In the genomic region with DNA sequence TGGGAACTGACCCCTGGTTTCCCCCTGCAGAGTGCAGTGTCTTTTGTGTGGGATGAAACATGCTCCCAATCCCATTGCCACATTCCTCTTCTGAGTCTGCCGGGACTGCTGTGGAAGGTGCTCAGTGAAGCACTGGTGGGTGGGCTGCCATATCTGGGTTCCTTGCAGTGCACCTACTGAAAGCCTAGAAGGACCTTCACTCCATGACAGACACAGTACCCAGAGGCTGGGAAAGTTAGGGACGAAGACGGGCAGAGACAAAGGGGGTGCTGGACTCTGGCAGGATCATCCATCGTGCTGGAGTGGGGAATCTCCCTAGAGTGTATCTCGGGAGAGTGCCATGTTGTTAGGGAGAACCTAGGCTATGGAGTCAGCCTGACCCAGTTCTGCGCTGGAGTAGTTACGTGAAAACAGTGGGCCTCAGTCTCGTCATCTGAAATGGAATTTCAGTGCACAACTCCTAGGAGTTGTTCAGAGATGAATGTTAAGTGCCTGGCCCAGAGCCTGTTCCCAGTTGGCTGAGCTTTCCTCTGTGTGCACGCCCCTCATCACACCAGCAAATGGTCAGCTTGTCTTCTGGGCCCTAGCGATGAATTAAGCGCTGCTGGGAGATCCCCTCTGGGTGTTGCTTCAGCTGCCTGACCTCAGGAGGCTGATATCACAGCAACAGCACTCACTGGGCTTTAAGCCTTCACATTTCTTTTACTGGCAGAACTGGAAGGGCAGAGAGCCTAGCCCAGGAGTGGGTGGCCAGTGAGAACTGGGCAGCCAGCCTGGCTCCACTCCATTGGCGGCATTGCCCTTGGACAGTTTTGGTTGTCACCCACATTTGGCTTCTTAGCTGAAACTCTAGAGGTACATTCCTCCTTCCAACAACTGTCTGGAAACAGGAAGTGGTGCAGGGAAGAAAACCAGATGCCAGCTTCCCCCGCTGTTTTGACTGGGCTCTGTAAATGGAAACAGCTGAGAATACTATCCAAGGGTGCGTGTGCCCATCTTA, we compare ENCODE assay signal across 13 cellular contexts.
DNase-seq lines count a peak whose midpoint lies in the region; ATAC-seq, FAIRE-seq and TF ChIP-seq lines count a peak whose summit lies in the region.
"Had no signal": no experiment of that assay in that cellular context is flagged by ENCODE, and none has a peak within 500 bp of the region (broad histone marks: within the 10 kb centered on the region; RNA-seq: fewer than 3 reads in every experiment).

No MANE protein-coding gene starts in this region.

- ATAC-seq in lung (ENCODE audit: insufficient read depth, low FRiP score) (peak; percentile 41), thoracic aorta (ENCODE audit: insufficient number of reproducible peaks, low FRiP score, low read depth) (peak; percentile 54), HG03439 (IDR thresholded peaks at IDR 0.05; ENCODE audit: unreplicated experiment) (no peak), GM18907 (IDR thresholded peaks at IDR 0.05; ENCODE audit: unreplicated experiment) (no peak)

- peaks cover 0 to 5% of the 10 kb centered on the region in 2 donors for H3K4me1 ChIP-seq in lung (ENCODE audit: control insufficient read depth in 2 of 2, insufficient read depth in 2 of 2, low read length in 2 of 2)
- H3K4me1 ChIP-seq in thoracic aorta (ENCODE audit: control insufficient read depth in 1 of 2, low read depth in 2 of 2): peaks cover 8 to 20% of the 10 kb centered on the region in 2 donors
- H3K4me1 ChIP-seq: adrenal gland had no signal

- 67 to 78% methylated on average over 14 of the region's 14 CpGs for WGBS in lung, 2 donors

- H3K9me3 ChIP-seq in lung (ENCODE audit: control insufficient read depth in 2 of 2, insufficient read depth in 1 of 2, low read length in 1 of 2) (peaks cover 0 to 4% of the 10 kb centered on the region in 2 donors), thoracic aorta (no peaks in the 10 kb centered on the region)
- H3K9me3 ChIP-seq: adrenal gland had no signal

- H3K27ac ChIP-seq in lung (ENCODE audit: low read depth in 1 of 2, low read length in 1 of 2) (peak overlapping the region in 1 of 2 donors; percentile 70), thoracic aorta (peak overlapping the region in 1 of 2 donors; percentile 45)
- H3K27ac ChIP-seq: adrenal gland had no signal

- H3K36me3 ChIP-seq in lung (ENCODE audit: control insufficient read depth in 2 of 2, insufficient read depth in 2 of 2, low read length in 2 of 2) (no peaks in the 10 kb centered on the region), thoracic aorta (no peaks in the 10 kb centered on the region)
- H3K36me3 ChIP-seq: adrenal gland had no signal

- TF ChIP-seq CTCF in lung (IDR thresholded peaks at IDR 0.05; ENCODE audit: control extremely low read depth, extremely low read depth) (no peak), thoracic aorta (IDR thresholded peaks at IDR 0.05) (no peak)

- H3K4me3 ChIP-seq in lung: no peak overlapping the region
- H3K4me3 ChIP-seq in thoracic aorta: no peak overlapping the region
- H3K4me3 ChIP-seq: adrenal gland had no signal

- FAIRE-seq in GM12891 (lab: Jason Lieb, UNC): no peak

- H3K27me3 ChIP-seq in lung (ENCODE audit: control insufficient read depth, insufficient read depth) (no peaks in the 10 kb centered on the region), thoracic aorta (replicated peaks; ENCODE audit: insufficient read depth) (no peaks in the 10 kb centered on the region)
- H3K27me3 ChIP-seq: adrenal gland had no signal

- TF ChIP-seq POLR2A in GM12891 (IDR thresholded peaks at IDR 0.05; ENCODE audit: low read depth, low read length): no peak

- DNase-seq in Kasumi-1 (lab: John Stamatoyannopoulos, UW) (peak; percentile 1 to 24), dedifferentiated amniotic fluid mesenchymal stem cell (ENCODE audit: extremely low spot score) (peak; percentile 52), lung (ENCODE audit: low spot score) (peak; percentile 28), thoracic aorta (ENCODE audit: low spot score) (no peak), GM12891 (ENCODE audit: insufficient read length, low spot score) (no peak), epidermal melanocyte (ENCODE audit: insufficient read length, low spot score) (no peak)
- DNase-seq: activated CD4-positive, alpha-beta T cell treated with anti-CD3 and anti-CD28 coated beads, Interleukin-2, amount 10 ng/mL, durations not matched to agents 7 days and 5 days; glutamatergic neuron; NCI-H2081 treated with DMSO at 0.1 percent for 48 hours; nephron progenitor cell had no signal

TF ChIP-seq in GM12891, 5 proteins besides CTCF, POLR2A, EP300 and RAD21:
- TF ChIP-seq PAX5 (IDR thresholded peaks at IDR 0.05; ENCODE audit: insufficient read depth, low read length, severe bottlenecking): no peak
- no peak for TF ChIP-seq POU2F2 (IDR thresholded peaks at IDR 0.05; ENCODE audit: low read depth, low read length)
- no peak for TF ChIP-seq POLR2AphosphoS5 (IDR thresholded peaks at IDR 0.05; ENCODE audit: low read depth, low read length)
- no peak for TF ChIP-seq TAF1 (IDR thresholded peaks at IDR 0.05; ENCODE audit: low read depth, low read length)
- no peak for TF ChIP-seq SPI1 (IDR thresholded peaks at IDR 0.05; ENCODE audit: low read depth, low read length)

Comparison
In these comparisons a context has a peak if more than half of its experiments do, and no peak if none do; other contexts are left out.
1. DNase-seq: peak in Kasumi-1 (2 of 2), dedifferentiated amniotic fluid mesenchymal stem cell (single experiment) and lung (single experiment); none in thoracic aorta (single experiment), GM12891 (single experiment) and epidermal melanocyte (single experiment).
2. ATAC-seq: peak in lung (single experiment) and thoracic aorta (single experiment); none in HG03439 (single experiment) and GM18907 (single experiment).